In the genomic region with DNA sequence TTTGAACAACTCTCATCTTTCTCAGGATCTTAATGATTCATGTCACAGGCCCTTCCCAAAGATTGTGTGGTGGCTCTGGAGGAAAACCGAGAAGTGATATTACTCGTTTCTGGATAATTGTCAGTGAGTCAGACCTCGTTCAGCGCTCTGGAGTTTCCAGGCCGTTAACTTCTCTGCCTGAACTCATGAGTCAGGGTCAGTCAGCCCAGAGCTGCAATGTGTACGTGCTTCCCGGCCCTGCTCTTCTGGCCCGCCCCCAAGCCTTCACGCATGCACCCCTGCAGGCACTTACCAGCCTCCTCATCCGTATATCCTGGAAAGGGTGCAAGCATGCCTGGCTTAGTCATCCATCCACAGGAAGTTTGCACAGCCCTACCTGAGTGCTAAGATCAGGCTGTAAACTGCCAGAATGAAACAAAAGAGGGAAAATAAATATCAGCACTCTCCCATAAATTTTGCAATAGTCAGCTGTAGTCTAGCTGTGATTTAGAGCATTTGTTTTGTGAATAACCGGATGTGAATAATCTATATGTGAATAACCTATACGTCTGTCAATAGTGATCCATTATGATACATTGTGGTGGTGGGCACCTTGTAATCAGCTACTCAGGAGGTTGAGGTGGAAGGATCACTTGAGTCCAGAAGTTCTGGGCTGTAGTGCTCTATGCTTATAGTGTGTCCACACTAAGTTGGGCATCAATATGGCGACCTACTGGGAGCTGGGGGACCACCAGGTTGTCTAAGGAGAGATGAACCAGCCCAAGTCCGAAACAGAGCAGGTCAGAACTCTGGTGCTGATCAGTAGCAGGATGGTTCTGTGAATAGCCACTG, we compare ENCODE assay signal across 2 cellular contexts.
TF ChIP-seq lines count a peak whose summit lies in the region.

No MANE protein-coding gene starts in this region.

TF ChIP-seq in GM12878, 131 proteins besides CTCF, POLR2A, EP300 and RAD21 (continues in another document):
- TF ChIP-seq, protein P1, sequence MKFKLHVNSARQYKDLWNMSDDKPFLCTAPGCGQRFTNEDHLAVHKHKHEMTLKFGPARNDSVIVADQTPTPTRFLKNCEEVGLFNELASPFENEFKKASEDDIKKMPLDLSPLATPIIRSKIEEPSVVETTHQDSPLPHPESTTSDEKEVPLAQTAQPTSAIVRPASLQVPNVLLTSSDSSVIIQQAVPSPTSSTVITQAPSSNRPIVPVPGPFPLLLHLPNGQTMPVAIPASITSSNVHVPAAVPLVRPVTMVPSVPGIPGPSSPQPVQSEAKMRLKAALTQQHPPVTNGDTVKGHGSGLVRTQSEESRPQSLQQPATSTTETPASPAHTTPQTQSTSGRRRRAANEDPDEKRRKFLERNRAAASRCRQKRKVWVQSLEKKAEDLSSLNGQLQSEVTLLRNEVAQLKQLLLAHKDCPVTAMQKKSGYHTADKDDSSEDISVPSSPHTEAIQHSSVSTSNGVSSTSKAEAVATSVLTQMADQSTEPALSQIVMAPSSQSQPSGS (IDR thresholded peaks at IDR 0.05; ENCODE audit: low read length) = no peak
- no peak for TF ChIP-seq ZNF384 (IDR thresholded peaks at IDR 0.05; ENCODE audit: borderline replicate concordance, low read depth, low read length)
- TF ChIP-seq NFYA (IDR thresholded peaks at IDR 0.05; ENCODE audit: borderline replicate concordance, low read depth, low read length) = no peak
- TF ChIP-seq KDM1A (IDR thresholded peaks at IDR 0.05; ENCODE audit: borderline replicate concordance) = no peak
- TF ChIP-seq RAD51 (IDR thresholded peaks at IDR 0.05) = no peak
- TF ChIP-seq STAT3 (IDR thresholded peaks at IDR 0.05; ENCODE audit: low read depth, low read length) = no peak
- peak; percentile 92 for TF ChIP-seq EED (IDR thresholded peaks at IDR 0.05; ENCODE audit: low read depth)
- no peak for TF ChIP-seq CHD1 (IDR thresholded peaks at IDR 0.05; ENCODE audit: low read depth, low read length)
- TF ChIP-seq CBFB (IDR thresholded peaks at IDR 0.05; ENCODE audit: low read depth) = no peak
- TF ChIP-seq, protein P2, sequence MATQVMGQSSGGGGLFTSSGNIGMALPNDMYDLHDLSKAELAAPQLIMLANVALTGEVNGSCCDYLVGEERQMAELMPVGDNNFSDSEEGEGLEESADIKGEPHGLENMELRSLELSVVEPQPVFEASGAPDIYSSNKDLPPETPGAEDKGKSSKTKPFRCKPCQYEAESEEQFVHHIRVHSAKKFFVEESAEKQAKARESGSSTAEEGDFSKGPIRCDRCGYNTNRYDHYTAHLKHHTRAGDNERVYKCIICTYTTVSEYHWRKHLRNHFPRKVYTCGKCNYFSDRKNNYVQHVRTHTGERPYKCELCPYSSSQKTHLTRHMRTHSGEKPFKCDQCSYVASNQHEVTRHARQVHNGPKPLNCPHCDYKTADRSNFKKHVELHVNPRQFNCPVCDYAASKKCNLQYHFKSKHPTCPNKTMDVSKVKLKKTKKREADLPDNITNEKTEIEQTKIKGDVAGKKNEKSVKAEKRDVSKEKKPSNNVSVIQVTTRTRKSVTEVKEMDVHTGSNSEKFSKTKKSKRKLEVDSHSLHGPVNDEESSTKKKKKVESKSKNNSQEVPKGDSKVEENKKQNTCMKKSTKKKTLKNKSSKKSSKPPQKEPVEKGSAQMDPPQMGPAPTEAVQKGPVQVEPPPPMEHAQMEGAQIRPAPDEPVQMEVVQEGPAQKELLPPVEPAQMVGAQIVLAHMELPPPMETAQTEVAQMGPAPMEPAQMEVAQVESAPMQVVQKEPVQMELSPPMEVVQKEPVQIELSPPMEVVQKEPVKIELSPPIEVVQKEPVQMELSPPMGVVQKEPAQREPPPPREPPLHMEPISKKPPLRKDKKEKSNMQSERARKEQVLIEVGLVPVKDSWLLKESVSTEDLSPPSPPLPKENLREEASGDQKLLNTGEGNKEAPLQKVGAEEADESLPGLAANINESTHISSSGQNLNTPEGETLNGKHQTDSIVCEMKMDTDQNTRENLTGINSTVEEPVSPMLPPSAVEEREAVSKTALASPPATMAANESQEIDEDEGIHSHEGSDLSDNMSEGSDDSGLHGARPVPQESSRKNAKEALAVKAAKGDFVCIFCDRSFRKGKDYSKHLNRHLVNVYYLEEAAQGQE (IDR thresholded peaks at IDR 0.05; ENCODE audit: low read depth, low read length) = no peak
- TF ChIP-seq SUPT20H (IDR thresholded peaks at IDR 0.05; ENCODE audit: borderline replicate concordance, control insufficient read depth, low read depth, low read length) = no peak
- TF ChIP-seq, protein P3, sequence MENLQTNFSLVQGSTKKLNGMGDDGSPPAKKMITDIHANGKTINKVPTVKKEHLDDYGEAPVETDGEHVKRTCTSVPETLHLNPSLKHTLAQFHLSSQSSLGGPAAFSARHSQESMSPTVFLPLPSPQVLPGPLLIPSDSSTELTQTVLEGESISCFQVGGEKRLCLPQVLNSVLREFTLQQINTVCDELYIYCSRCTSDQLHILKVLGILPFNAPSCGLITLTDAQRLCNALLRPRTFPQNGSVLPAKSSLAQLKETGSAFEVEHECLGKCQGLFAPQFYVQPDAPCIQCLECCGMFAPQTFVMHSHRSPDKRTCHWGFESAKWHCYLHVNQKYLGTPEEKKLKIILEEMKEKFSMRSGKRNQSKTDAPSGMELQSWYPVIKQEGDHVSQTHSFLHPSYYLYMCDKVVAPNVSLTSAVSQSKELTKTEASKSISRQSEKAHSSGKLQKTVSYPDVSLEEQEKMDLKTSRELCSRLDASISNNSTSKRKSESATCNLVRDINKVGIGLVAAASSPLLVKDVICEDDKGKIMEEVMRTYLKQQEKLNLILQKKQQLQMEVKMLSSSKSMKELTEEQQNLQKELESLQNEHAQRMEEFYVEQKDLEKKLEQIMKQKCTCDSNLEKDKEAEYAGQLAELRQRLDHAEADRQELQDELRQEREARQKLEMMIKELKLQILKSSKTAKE (IDR thresholded peaks at IDR 0.05; ENCODE audit: low read depth, poor library complexity, severe bottlenecking) = no peak
- no peak for TF ChIP-seq ZNF24 (IDR thresholded peaks at IDR 0.05)
- TF ChIP-seq, protein P4, sequence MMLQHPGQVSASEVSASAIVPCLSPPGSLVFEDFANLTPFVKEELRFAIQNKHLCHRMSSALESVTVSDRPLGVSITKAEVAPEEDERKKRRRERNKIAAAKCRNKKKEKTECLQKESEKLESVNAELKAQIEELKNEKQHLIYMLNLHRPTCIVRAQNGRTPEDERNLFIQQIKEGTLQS (IDR thresholded peaks at IDR 0.05; ENCODE audit: borderline replicate concordance, extremely low read depth, low read depth, low read length) = no peak
- TF ChIP-seq RCOR1 (conservative IDR thresholded peaks at IDR 0.05; ENCODE audit: low read depth, low read length) = no peak
- no peak for TF ChIP-seq ATF7 (IDR thresholded peaks at IDR 0.05; ENCODE audit: low read depth)

TF ChIP-seq in liver, 16 proteins besides CTCF, POLR2A, EP300 and RAD21:
- TF ChIP-seq, protein P2 (IDR thresholded peaks at IDR 0.05) = peak; percentile 51
- TF ChIP-seq EGR1 (IDR thresholded peaks at IDR 0.05; ENCODE audit: low read depth in 2 of 2) (peak in 1 of 2 donors; percentile 79), FOXA2 (IDR thresholded peaks at IDR 0.05) (peak; percentile 39), HNF4G (IDR thresholded peaks at IDR 0.05) (no peak), RXRA (IDR thresholded peaks at IDR 0.05) (peak; percentile 85 to 95), FOXA1 (IDR thresholded peaks at IDR 0.05) (peak; percentile 21), NR2F2 (IDR thresholded peaks at IDR 0.05) (peak; percentile 38), HNF4A (conservative IDR thresholded peaks at IDR 0.05) (peak; percentile 45 to 69), TAF1 (conservative IDR thresholded peaks at IDR 0.05) (no peak), GABPA (IDR thresholded peaks at IDR 0.05 in 1 of 2, conservative IDR thresholded peaks at IDR 0.05 in 1 of 2) (peak in 1 of 2 donors; percentile 78), SP1 (IDR thresholded peaks at IDR 0.05) (peak; percentile 78), JUND (IDR thresholded peaks at IDR 0.05) (peak; percentile 78 to 97), YY1 (IDR thresholded peaks at IDR 0.05) (no peak)
- TF ChIP-seq, protein P5, sequence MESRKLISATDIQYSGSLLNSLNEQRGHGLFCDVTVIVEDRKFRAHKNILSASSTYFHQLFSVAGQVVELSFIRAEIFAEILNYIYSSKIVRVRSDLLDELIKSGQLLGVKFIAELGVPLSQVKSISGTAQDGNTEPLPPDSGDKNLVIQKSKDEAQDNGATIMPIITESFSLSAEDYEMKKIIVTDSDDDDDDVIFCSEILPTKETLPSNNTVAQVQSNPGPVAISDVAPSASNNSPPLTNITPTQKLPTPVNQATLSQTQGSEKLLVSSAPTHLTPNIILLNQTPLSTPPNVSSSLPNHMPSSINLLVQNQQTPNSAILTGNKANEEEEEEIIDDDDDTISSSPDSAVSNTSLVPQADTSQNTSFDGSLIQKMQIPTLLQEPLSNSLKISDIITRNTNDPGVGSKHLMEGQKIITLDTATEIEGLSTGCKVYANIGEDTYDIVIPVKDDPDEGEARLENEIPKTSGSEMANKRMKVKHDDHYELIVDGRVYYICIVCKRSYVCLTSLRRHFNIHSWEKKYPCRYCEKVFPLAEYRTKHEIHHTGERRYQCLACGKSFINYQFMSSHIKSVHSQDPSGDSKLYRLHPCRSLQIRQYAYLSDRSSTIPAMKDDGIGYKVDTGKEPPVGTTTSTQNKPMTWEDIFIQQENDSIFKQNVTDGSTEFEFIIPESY (IDR thresholded peaks at IDR 0.05) = peak; percentile 46
- TF ChIP-seq, protein P4 (IDR thresholded peaks at IDR 0.05) = peak; percentile 76
- TF ChIP-seq, protein P6, sequence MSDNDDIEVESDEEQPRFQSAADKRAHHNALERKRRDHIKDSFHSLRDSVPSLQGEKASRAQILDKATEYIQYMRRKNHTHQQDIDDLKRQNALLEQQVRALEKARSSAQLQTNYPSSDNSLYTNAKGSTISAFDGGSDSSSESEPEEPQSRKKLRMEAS (IDR thresholded peaks at IDR 0.05) = peak; percentile 93
